8 cellular contexts compared by ENCODE assay signal in the genomic region with DNA sequence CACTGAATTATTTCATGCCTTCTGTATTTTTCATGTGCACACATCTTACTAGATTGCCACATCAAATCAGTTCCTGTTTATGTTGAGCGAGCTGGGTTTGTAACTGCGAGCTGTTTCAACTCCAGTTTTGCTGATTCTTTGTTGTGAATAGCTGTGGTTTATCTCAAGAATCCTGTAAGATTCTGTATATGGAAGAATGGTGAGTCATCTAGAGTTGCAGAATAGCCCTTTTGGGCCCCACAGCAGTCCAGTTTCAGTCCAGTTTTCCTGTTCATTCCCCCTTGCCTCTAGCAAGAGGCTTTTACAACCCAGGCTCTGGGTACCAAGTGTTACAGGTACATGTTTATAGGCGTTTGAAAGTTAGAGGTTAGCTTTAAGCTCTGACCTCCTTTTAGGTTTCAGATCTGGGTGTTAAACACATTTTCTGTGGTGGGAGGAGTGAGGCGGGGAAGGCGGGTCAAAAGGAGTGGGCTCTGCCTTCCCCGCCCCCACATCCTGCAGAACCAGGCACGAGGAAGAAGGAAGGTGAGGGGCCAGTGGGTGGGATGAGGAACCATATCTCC. TPM values are rescaled to one million over a fixed set of nuclear protein-coding genes. Genes with fewer than 3 reads are reported as not detected.
DNase-seq lines count a peak whose midpoint lies in the region; ATAC-seq and TF ChIP-seq lines count a peak whose summit lies in the region.

No MANE protein-coding gene starts in this region.

- intact Hi-C loops in Calu3 (cut with micrococcal nuclease; ENCODE audit: unreplicated experiment): no loop called here

- H3K36me3 ChIP-seq in HUES64 (ENCODE audit: insufficient read depth, low read length) (no peaks in the 10 kb centered on the region), neutrophil (peaks cover 21% of the 10 kb centered on the region)

- peaks cover 41% of the 10 kb centered on the region for H3K4me1 Mint-ChIP-seq in Calu3 (ENCODE audit: low read depth, unreplicated experiment)

- no peak for TF ChIP-seq CTCF in Calu3 (IDR thresholded peaks at IDR 0.05; ENCODE audit: unreplicated experiment)
- TF ChIP-seq CTCF in neutrophil (IDR thresholded peaks at IDR 0.05): no peak

- H3K27ac Mint-ChIP-seq in Calu3 (ENCODE audit: unreplicated experiment): peak overlapping the region; percentile 85

- H3K4me3 Mint-ChIP-seq in Calu3 (ENCODE audit: low read depth, unreplicated experiment): peak overlapping the region; percentile 55

- CTCF ChIA-PET in Calu3 (lab: Charles Lee): interaction anchor here (1.0 to 1.2 kb wide), 3 partner anchors 9 to 32 kb away, joined by 3 to 6 read pairs (median 3); no protein-coding TSS in a partner anchor

- peak; percentile 71 for ATAC-seq in GM21526 (IDR thresholded peaks at IDR 0.05; ENCODE audit: low FRiP score, unreplicated experiment)
- peak; percentile 58 for ATAC-seq in esophagus mucosa

- no TSS peak for BruUV-seq in Calu3 (replicated peaks; lab: Mats Ljungman, UMichigan)

- H3K4me1 ChIP-seq in HUES64 (ENCODE audit: insufficient read depth, low read length) (peaks cover 63% of the 10 kb centered on the region), neutrophil (ENCODE audit: control insufficient read depth in 1 of 2, insufficient read depth in 1 of 2, low read depth in 1 of 2, low read length in 1 of 2) (peaks cover 73 to 80% of the 10 kb centered on the region in 2 experiments)

- H3K9ac ChIP-seq in HUES64 (ENCODE audit: low read depth, low read length): no peak overlapping the region; the same call in 1 of the 2 replicates

- DNase-seq in Calu3 (peak; percentile 20), NCI-H2171 treated with DMSO at 0.1 percent for 48 hours (lab: John Stamatoyannopoulos, UW) (no peak), cerebellum (ENCODE audit: low spot score) (no peak)
- peak; percentile 21 for DNase-seq in activated CD4-positive, alpha-beta T cell treated with anti-CD3 and anti-CD28 coated beads, Interleukin-2, amount 50 U/mL, for 1 hour

- H3K27me3 Mint-ChIP-seq in Calu3 (ENCODE audit: unreplicated experiment): no peaks in the 10 kb centered on the region

- peaks cover 11% of the 10 kb centered on the region for H3K36me3 Mint-ChIP-seq in Calu3 (ENCODE audit: insufficient read depth, unreplicated experiment)

- 67% methylated on average over 7 of the region's 7 CpGs for WGBS in HUES64

- H3K9me3 ChIP-seq in HUES64 (ENCODE audit: insufficient read depth, low read depth, low read length) (no peaks in the 10 kb centered on the region), neutrophil (no peaks in the 10 kb centered on the region)

- no peaks in the 10 kb centered on the region for H3K9me3 Mint-ChIP-seq in Calu3 (ENCODE audit: low read depth, unreplicated experiment)

- H3K4me3 ChIP-seq in HUES64 (ENCODE audit: low read length) (no peak overlapping the region), neutrophil (ENCODE audit: low read depth in 1 of 2, low read length in 1 of 2) (peak overlapping the region; percentile 54 to 55)

- H3K27ac ChIP-seq in HUES64 (ENCODE audit: low read depth, low read length): peak overlapping the region; percentile 1; the same call in 1 of the 2 replicates
- peak overlapping the region; percentile 98 for H3K27ac ChIP-seq in neutrophil

- H3K27me3 ChIP-seq in HUES64 (ENCODE audit: insufficient read depth, low read length): no peaks in the 10 kb centered on the region
- no peaks in the 10 kb centered on the region for H3K27me3 ChIP-seq in neutrophil

RNA-seq across cellular contexts. Expression of a gene that starts 32.7 kb away (rescaled TPM):
- total RNA-seq in Calu3 (2022): 26.1 and 26.4 TPM in 2 replicates
- polyA plus RNA-seq in HUES64 (2013, experiment 1 of 2): 36.1 TPM
- 36.4 TPM for polyA plus RNA-seq in HUES64 (2013, experiment 2 of 2)
- total RNA-seq in esophagus mucosa: 48.1 TPM
- 94.1 TPM for total RNA-seq in cerebellum

Comparison
In these comparisons a context has a peak if more than half of its experiments do, and no peak if none do; other contexts are left out.
1. DNase-seq: peak in Calu3 (single experiment) and activated CD4-positive, alpha-beta T cell treated with anti-CD3 and anti-CD28 coated beads, Interleukin-2, amount 50 U/mL, for 1 hour (single experiment); none in NCI-H2171 treated with DMSO at 0.1 percent for 48 hours (single experiment) and cerebellum (single experiment).